8 cellular contexts compared by ENCODE assay signal in genomic region chr15:101641894-101642293, GRCh38. TPM values are rescaled to one million over a fixed set of nuclear protein-coding genes. Genes with fewer than 3 reads are reported as not detected.
DNase-seq lines count a peak whose midpoint lies in the region; ATAC-seq and TF ChIP-seq lines count a peak whose summit lies in the region.

No MANE protein-coding gene starts in this region.

- H2AFZ ChIP-seq in Loucy (ENCODE audit: low read length) = no peak overlapping the region

- H3K9me2 ChIP-seq in Loucy (replicated peaks; ENCODE audit: low read depth, low read length) = no peaks in the 10 kb centered on the region

- intact Hi-C loops in left lung (cut with DNase I) = no loop called here

- H3F3A ChIP-seq in Loucy (ENCODE audit: low read depth) = no peaks in the 10 kb centered on the region; the same call in 1 of the 2 replicates

- H3K36me3 ChIP-seq in Loucy (ENCODE audit: insufficient read depth, low read length) = peaks cover 30% of the 10 kb centered on the region; the same call in 1 of the 2 replicates
- H3K36me3 ChIP-seq in left lung = peaks cover 0 to 71% of the 10 kb centered on the region in 2 donors

- peaks cover 23% of the 10 kb centered on the region for H3K4me1 ChIP-seq in Loucy (ENCODE audit: insufficient read depth, low read length, poor library complexity, severe bottlenecking)
- H3K4me1 ChIP-seq in left lung = peaks cover 5 to 26% of the 10 kb centered on the region in 2 donors

- peak overlapping the region; percentile 49 to 77 for H3K27ac ChIP-seq in left lung

- peak overlapping the region; percentile 67 for H3K4me2 ChIP-seq in Loucy (ENCODE audit: low read depth, low read length, poor library complexity, severe bottlenecking)

- H3K9ac ChIP-seq in Loucy (ENCODE audit: low read depth, low read length, poor library complexity, severe bottlenecking) = peak overlapping the region; percentile 27

- H4K20me1 ChIP-seq in Loucy (ENCODE audit: insufficient read depth, low read length, poor library complexity, severe bottlenecking) = peaks cover 22% of the 10 kb centered on the region

- no peaks in the 10 kb centered on the region for H3K9me3 Mint-ChIP-seq in activated T-helper 17 cell treated with anti-CD3 and anti-CD28 coated beads, Interleukin-2, amount 50 U/mL, for 72 hours

- peak; percentile 56 for DNase-seq in COR-L47 (lab: John Stamatoyannopoulos, UW)
- no peak for DNase-seq in left lung
- no peak for DNase-seq in NCI-H510A (lab: John Stamatoyannopoulos, UW)
- DNase-seq in stimulated activated naive CD4-positive, alpha-beta T cell treated with Interleukin-2 at 50 U/mL for 16 hours (lab: John Stamatoyannopoulos, UW) = no peak

- H3K9me3 ChIP-seq in Loucy (ENCODE audit: insufficient read depth, low read depth, low read length) = no peaks in the 10 kb centered on the region
- no peaks in the 10 kb centered on the region for H3K9me3 ChIP-seq in left lung

- H3K27me3 Mint-ChIP-seq in activated T-helper 17 cell treated with anti-CD3 and anti-CD28 coated beads, Interleukin-2, amount 50 U/mL, for 72 hours = no peaks in the 10 kb centered on the region

- no peak for ATAC-seq in activated T-helper 17 cell treated with anti-CD3 and anti-CD28 coated beads, Interleukin-2, amount 50 U/mL, for 72 hours (replicated peaks)
- ATAC-seq in left lung (peak; percentile 72), HG03457 (IDR thresholded peaks at IDR 0.05; ENCODE audit: unreplicated experiment) (no peak), HG03039 (IDR thresholded peaks at IDR 0.05; ENCODE audit: unreplicated experiment) (no peak)

- peaks cover 5% of the 10 kb centered on the region; the same call in 1 of the 2 replicates for H3K79me2 ChIP-seq in Loucy (ENCODE audit: insufficient read depth, low read length)

- H3K27me3 ChIP-seq in Loucy (ENCODE audit: insufficient read depth, low read length, poor library complexity, severe bottlenecking) (no peaks in the 10 kb centered on the region), left lung (no peaks in the 10 kb centered on the region)

- peak overlapping the region; percentile 37 for H3K27ac Mint-ChIP-seq in activated T-helper 17 cell treated with anti-CD3 and anti-CD28 coated beads, Interleukin-2, amount 50 U/mL, for 72 hours

- H3K4me1 Mint-ChIP-seq in activated T-helper 17 cell treated with anti-CD3 and anti-CD28 coated beads, Interleukin-2, amount 50 U/mL, for 72 hours = peaks cover 15% of the 10 kb centered on the region

- peaks cover 92% of the 10 kb centered on the region for H3K36me3 Mint-ChIP-seq in activated T-helper 17 cell treated with anti-CD3 and anti-CD28 coated beads, Interleukin-2, amount 50 U/mL, for 72 hours (ENCODE audit: low read depth)

- TF ChIP-seq CTCF in Loucy (conservative IDR thresholded peaks at IDR 0.05; ENCODE audit: low read length) (no peak), left lung (IDR thresholded peaks at IDR 0.05) (no peak)

- peak overlapping the region; percentile 27 for H3K4me3 Mint-ChIP-seq in activated T-helper 17 cell treated with anti-CD3 and anti-CD28 coated beads, Interleukin-2, amount 50 U/mL, for 72 hours

- peak overlapping the region; percentile 53 for H3K4me3 ChIP-seq in Loucy (ENCODE audit: low read length, poor library complexity, severe bottlenecking)
- H3K4me3 ChIP-seq in left lung = no peak overlapping the region

RNA-seq across cellular contexts. Expression of gene TM2D3, which starts 10.3 kb away (rescaled TPM):
- total RNA-seq in activated T-helper 17 cell treated with anti-CD3 and anti-CD28 coated beads, Interleukin-2, amount 50 U/mL, for 72 hours = 10 to 100 TPM; 42.6 to 45.6 TPM
- 10 to 100 TPM; 43.7 to 53.6 TPM for total RNA-seq in left lung
